9 cellular contexts compared by ENCODE assay signal in genomic region chr6:34526241-34526972, GRCh38. TPM values are rescaled to one million over a fixed set of nuclear protein-coding genes. Genes with fewer than 3 reads are reported as not detected.
DNase-seq lines count a peak whose midpoint lies in the region; ATAC-seq, FAIRE-seq and TF ChIP-seq lines count a peak whose summit lies in the region.
"Had no signal": no experiment of that assay in that cellular context is flagged by ENCODE, and none has a peak within 500 bp of the region (broad histone marks: within the 10 kb centered on the region; RNA-seq: fewer than 3 reads in every experiment).

No MANE protein-coding gene starts in this region.

- peak overlapping the region in 7 of 11 experiments; percentile 0 to 47 (median 13); a peak in 6 of 22 replicates for H3K27ac ChIP-seq in BLaER1 treated with 17β-estradiol and CSF1 and Interleukin-3, amounts not matched to agents 10 nM and 100 nM
- no peak overlapping the region for H3K27ac ChIP-seq in osteoblast (ENCODE audit: low read depth, low read length)

- H4K20me1 ChIP-seq in BLaER1 treated with 17β-estradiol and CSF1 and Interleukin-3, amounts not matched to agents 10 nM and 100 nM: peaks cover 0 to 8% (median 0%) of the 10 kb centered on the region in 11 experiments; a peak in 1 of 22 replicates
- H4K20me1 ChIP-seq in osteoblast (ENCODE audit: insufficient read depth, low read length): no peaks in the 10 kb centered on the region

- DNase-seq in NT2/D1 (ENCODE audit: low read depth, low spot score): no peak
- no peak for DNase-seq in epithelial cell of esophagus (ENCODE audit: low read depth)
- DNase-seq in osteoblast (ENCODE audit: insufficient read length, low spot score, missing footprints): peak; percentile 80
- no peak for DNase-seq in GM19239 (ENCODE audit: insufficient read length, low spot score)
- DNase-seq in MG63: no peak

- TF ChIP-seq CTCF in epithelial cell of esophagus (IDR thresholded peaks at IDR 0.05; ENCODE audit: insufficient read depth, low read depth, low read length, missing control alignments) (no peak), osteoblast (IDR thresholded peaks at IDR 0.05; ENCODE audit: extremely low read depth, low read depth, low read length) (no peak)

- H3K4me1 ChIP-seq in BLaER1 treated with 17β-estradiol and CSF1 and Interleukin-3, amounts not matched to agents 10 nM and 100 nM: peaks cover 5 to 20% (median 11%) of the 10 kb centered on the region in 10 experiments
- H3K4me1 ChIP-seq in NT2/D1 (ENCODE audit: insufficient read depth, insufficient read length): peaks cover 21% of the 10 kb centered on the region
- peaks cover 4% of the 10 kb centered on the region for H3K4me1 ChIP-seq in osteoblast (ENCODE audit: insufficient read depth, low read length)

- peak overlapping the region; percentile 24 to 72 (median 58); a peak in 18 of 22 replicates for H3K9ac ChIP-seq in BLaER1 treated with 17β-estradiol and CSF1 and Interleukin-3, amounts not matched to agents 10 nM and 100 nM
- H3K9ac ChIP-seq in NT2/D1 (ENCODE audit: insufficient read length, low read depth): peak overlapping the region; percentile 26

- H3K9me3 ChIP-seq in BLaER1 treated with 17β-estradiol and CSF1 and Interleukin-3, amounts not matched to agents 10 nM and 100 nM (replicated peaks in 1 of 11): no peaks in the 10 kb centered on the region
- H3K9me3 ChIP-seq in NT2/D1 (ENCODE audit: insufficient read depth, low read length) (no peaks in the 10 kb centered on the region), osteoblast (ENCODE audit: low read depth, low read length) (no peaks in the 10 kb centered on the region), MG63 (no peaks in the 10 kb centered on the region)

- no peaks in the 10 kb centered on the region for H3K36me3 ChIP-seq in BLaER1 treated with 17β-estradiol and CSF1 and Interleukin-3, amounts not matched to agents 10 nM and 100 nM
- H3K36me3 ChIP-seq in NT2/D1 (ENCODE audit: insufficient read depth, insufficient read length, low read length): no peaks in the 10 kb centered on the region
- H3K36me3 ChIP-seq in osteoblast (ENCODE audit: insufficient read depth, low read length): no peaks in the 10 kb centered on the region
- no peaks in the 10 kb centered on the region for H3K36me3 ChIP-seq in MG63

- peak overlapping the region in 3 of 10 experiments; percentile 23 to 34 (median 32); a peak in 4 of 20 replicates for H3K4me3 ChIP-seq in BLaER1 treated with 17β-estradiol and CSF1 and Interleukin-3, amounts not matched to agents 10 nM and 100 nM
- no peak overlapping the region for H3K4me3 ChIP-seq in NT2/D1 (ENCODE audit: insufficient read length, low read depth)
- peak overlapping the region; percentile 20 for H3K4me3 ChIP-seq in epithelial cell of esophagus (ENCODE audit: low read length)
- H3K4me3 ChIP-seq in osteoblast (ENCODE audit: insufficient read depth, low read length): peak overlapping the region; percentile 56
- H3K4me3 ChIP-seq in MG63: no peak overlapping the region

- FAIRE-seq in GM19239 (lab: Jason Lieb, UNC): no peak
- FAIRE-seq: TTC549 had no signal

- H2AFZ ChIP-seq in osteoblast (ENCODE audit: low read length): peak overlapping the region; percentile 96

- ATAC-seq in HG02981 (IDR thresholded peaks at IDR 0.05; ENCODE audit: unreplicated experiment) (no peak), HG03565 (IDR thresholded peaks at IDR 0.05; ENCODE audit: unreplicated experiment) (no peak)

- H3K4me2 ChIP-seq in BLaER1 treated with 17β-estradiol and CSF1 and Interleukin-3, amounts not matched to agents 10 nM and 100 nM: peak overlapping the region; percentile 47 to 81 (median 67)
- peak overlapping the region; percentile 86 for H3K4me2 ChIP-seq in osteoblast (ENCODE audit: insufficient read depth, low read length)

- no peaks in the 10 kb centered on the region for H3K79me2 ChIP-seq in osteoblast (ENCODE audit: insufficient read depth, low read length)

- H3K27me3 ChIP-seq in BLaER1 treated with 17β-estradiol and CSF1 and Interleukin-3, amounts not matched to agents 10 nM and 100 nM: no peaks in the 10 kb centered on the region
- H3K27me3 ChIP-seq in NT2/D1 (ENCODE audit: insufficient read depth, insufficient read length): no peaks in the 10 kb centered on the region
- H3K27me3 ChIP-seq in osteoblast (ENCODE audit: insufficient read depth, low read length): no peaks in the 10 kb centered on the region
- no peaks in the 10 kb centered on the region for H3K27me3 ChIP-seq in MG63

RNA-seq across cellular contexts. Expression of gene SPDEF, which starts 29.7 kb away (rescaled TPM):
- 0.29 TPM in 1 of 2 replicates, not detected in the other for total RNA-seq in osteoblast
- not detected in 2 replicates for total RNA-seq in MG63 (2014; rRNA removed; shearing (Covaris generic); ENCODE audit: low replicate concordance)

Comparison
In these comparisons a context has a peak if more than half of its experiments do, and no peak if none do; other contexts are left out.
1. H3K4me3 ChIP-seq: peak in epithelial cell of esophagus (single experiment) and osteoblast (single experiment); none in NT2/D1 (single experiment) and MG63 (single experiment).